Comparison of ENCODE assay signal across 9 cellular contexts in the genomic region with DNA sequence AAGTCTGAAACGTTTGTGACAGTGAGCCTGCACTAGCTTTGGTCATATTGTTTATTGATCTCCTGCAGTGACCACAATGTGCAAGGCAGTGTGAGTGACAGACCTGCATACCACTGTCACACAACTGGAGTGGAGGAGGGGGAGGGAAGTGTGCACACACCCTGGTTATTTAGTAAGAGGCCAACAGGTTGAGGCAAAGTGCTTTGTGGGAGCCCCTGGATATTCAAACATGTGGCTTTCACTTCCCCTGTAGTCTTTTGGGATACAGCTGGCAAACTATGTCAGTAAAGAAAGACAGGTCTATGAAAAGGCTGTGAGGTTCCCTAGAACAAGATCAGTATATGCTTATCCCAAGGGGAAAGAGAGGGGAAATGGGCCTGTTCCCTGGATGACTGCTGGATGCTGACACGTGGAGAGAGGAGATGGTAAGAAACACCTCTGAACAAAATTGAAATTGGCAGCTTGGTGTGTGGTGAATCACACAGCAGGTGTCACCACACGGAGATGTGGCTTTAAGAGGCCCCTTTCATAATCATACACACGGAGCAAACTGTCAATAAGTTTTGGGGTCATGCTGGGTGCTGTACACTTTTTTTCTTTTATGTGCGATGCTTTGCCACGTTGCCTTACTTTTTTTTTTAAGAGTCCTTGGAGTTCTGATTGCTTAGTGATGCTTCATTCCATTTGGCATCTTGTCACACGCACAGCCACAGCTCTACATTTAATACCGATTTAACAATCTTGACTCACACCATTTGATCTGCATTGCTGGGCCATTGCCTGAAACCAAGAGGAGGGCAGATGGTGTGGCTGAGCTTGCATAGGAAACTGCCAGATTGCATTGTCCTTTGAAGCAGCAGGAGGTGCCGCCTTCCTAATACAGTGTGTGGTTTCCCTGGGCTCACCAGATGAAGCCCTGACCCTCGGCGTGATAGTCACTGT. TPM values are rescaled to one million over a fixed set of nuclear protein-coding genes. Genes with fewer than 3 reads are reported as not detected.
A peak's percentile ranks its signal among the peaks of the same experiment; 100 is the strongest.
DNase-seq lines count a peak whose midpoint lies in the region; ATAC-seq and TF ChIP-seq lines count a peak whose summit lies in the region.
"Had no signal": no experiment of that assay in that cellular context is flagged by ENCODE, and none has a peak within 500 bp of the region (broad histone marks: within the 10 kb centered on the region; RNA-seq: fewer than 3 reads in every experiment).

No MANE protein-coding gene starts in this region.

- peak; percentile 33 for ATAC-seq in esophagus mucosa
- no peak for ATAC-seq in GM21526 (IDR thresholded peaks at IDR 0.05; ENCODE audit: low FRiP score, unreplicated experiment)

- TF ChIP-seq CTCF in GM12865 (IDR thresholded peaks at IDR 0.05; ENCODE audit: insufficient read depth, low read depth, low read length, missing control alignments), result no peak

- no peak overlapping the region for H3K4me3 ChIP-seq in GM12865 (ENCODE audit: low read depth, low read length)
- H3K4me3 ChIP-seq: SK-N-MC had no signal

- DNase-seq in GM12865 (ENCODE audit: low read depth), result peak; percentile 86
- DNase-seq in H4 (ENCODE audit: low spot score), result peak; percentile 34
- DNase-seq in NCI-H524 treated with DMSO at 0.1 percent for 48 hours (lab: John Stamatoyannopoulos, UW), result peak; percentile 93
- no peak for DNase-seq in NCI-H1105 (lab: John Stamatoyannopoulos, UW)
- no peak for DNase-seq in T1000 (lab: John Stamatoyannopoulos, UW)
- DNase-seq in NCI-H1417 treated with DMSO at 0.1 percent for 48 hours (lab: John Stamatoyannopoulos, UW), result no peak

RNA-seq across cellular contexts. Expression of a gene that starts 11.3 kb away (rescaled TPM):
- 2.0 and 2.8 TPM in 2 replicates for total RNA-seq in H4 (2014; rRNA removed; shearing (Covaris generic))
- total RNA-seq in esophagus mucosa, result 3.0 TPM

RNA-seq across cellular contexts. Expression of a gene that starts 38.3 kb away (rescaled TPM):
- total RNA-seq in H4 (2014; rRNA removed; shearing (Covaris generic)), result 1.8 and 3.4 TPM in 2 replicates
- total RNA-seq in esophagus mucosa, result 10.4 TPM

Comparison
In these comparisons a context has a peak if more than half of its experiments do, and no peak if none do; other contexts are left out.
1. DNase-seq: peak in GM12865 (single experiment), H4 (single experiment) and NCI-H524 treated with DMSO at 0.1 percent for 48 hours (single experiment); none in NCI-H1105 (single experiment), T1000 (single experiment) and NCI-H1417 treated with DMSO at 0.1 percent for 48 hours (single experiment).